In the genomic region with DNA sequence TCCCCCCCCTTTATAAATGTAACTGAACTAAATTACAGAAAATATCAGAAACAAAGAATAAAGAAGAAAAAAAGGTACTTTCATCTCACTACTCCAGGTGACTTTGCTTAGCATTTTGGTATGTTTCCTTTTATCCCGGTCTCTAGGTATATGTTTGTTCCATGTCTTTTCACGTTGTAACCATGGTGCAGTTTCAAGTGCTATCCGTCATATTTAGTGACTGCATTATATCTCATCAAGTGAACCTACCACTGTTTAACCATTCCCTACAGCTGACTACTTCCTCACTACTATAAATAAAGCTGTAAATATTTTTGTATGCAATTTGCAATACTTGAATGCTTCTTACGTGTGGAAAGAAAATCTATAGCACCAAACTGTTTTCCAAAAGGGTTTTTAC, we compare ENCODE assay signal across 8 cellular contexts. TPM values are rescaled to one million over a fixed set of nuclear protein-coding genes. Genes with fewer than 3 reads are reported as not detected.
DNase-seq lines count a peak whose midpoint lies in the region; ATAC-seq and TF ChIP-seq lines count a peak whose summit lies in the region.

No MANE protein-coding gene starts in this region.

- peaks cover 7% of the 10 kb centered on the region; the same call in 1 of the 2 replicates for H3K36me3 ChIP-seq in GM06990 (ENCODE audit: control insufficient read depth, insufficient read depth, low read length)
- H3K36me3 ChIP-seq in neural cell (ENCODE audit: insufficient read depth, low read length), result no peaks in the 10 kb centered on the region

- H2AFZ ChIP-seq in neural cell (ENCODE audit: low read depth, low read length), result no peak overlapping the region

- DNase-seq in GM06990 (ENCODE audit: extremely low read depth, insufficient read length) (no peak), NCI-H2029 (lab: John Stamatoyannopoulos, UW) (peak; percentile 52), ecto neural progenitor cell (ENCODE audit: low spot score) (no peak), NCI-H1930 (lab: John Stamatoyannopoulos, UW) (no peak), GDM1 (lab: John Stamatoyannopoulos, UW) (no peak)
- peak; percentile 20 for DNase-seq in central memory CD4-positive, alpha-beta T cell

- no peaks in the 10 kb centered on the region for H3K9me2 ChIP-seq in neural cell (ENCODE audit: insufficient read depth, low read length)

- H3K27me3 ChIP-seq in GM06990 (replicated peaks; ENCODE audit: control insufficient read depth, insufficient read depth, low read length) (no peaks in the 10 kb centered on the region), neural cell (ENCODE audit: insufficient read depth, low read depth, low read length) (no peaks in the 10 kb centered on the region)

- no peak for TF ChIP-seq EP300 in neural cell (conservative IDR thresholded peaks at IDR 0.05; ENCODE audit: poor library complexity, severe bottlenecking)

- H3K4me3 ChIP-seq in GM06990 (replicated peaks; ENCODE audit: low read depth, low read length) (peak overlapping the region; percentile 65), neural cell (ENCODE audit: low read length) (peak overlapping the region; percentile 72)

- TF ChIP-seq RAD21 in neural cell (conservative IDR thresholded peaks at IDR 0.05), result no peak

- no peaks in the 10 kb centered on the region for H4K20me1 ChIP-seq in neural cell (ENCODE audit: insufficient read depth)

- no peak for TF ChIP-seq CTCF in GM06990 (IDR thresholded peaks at IDR 0.05; ENCODE audit: insufficient read depth, low read length, poor library complexity, severe bottlenecking)
- TF ChIP-seq CTCF in neural cell (IDR thresholded peaks at IDR 0.05; ENCODE audit: poor library complexity, severe bottlenecking), result no peak

- H3K4me2 ChIP-seq in neural cell (ENCODE audit: low read length), result peak overlapping the region; percentile 66

- H3K27ac ChIP-seq in neural cell (ENCODE audit: low read length), result no peak overlapping the region

- H3K79me2 ChIP-seq in neural cell (replicated peaks; ENCODE audit: insufficient read depth, low read length), result peaks cover 54% of the 10 kb centered on the region

- H3K9ac ChIP-seq in neural cell (ENCODE audit: low read length), result no peak overlapping the region

- no peak for ATAC-seq in HG03175 (IDR thresholded peaks at IDR 0.05; ENCODE audit: unreplicated experiment)

- H3F3A ChIP-seq in neural cell (ENCODE audit: insufficient read depth, low read length, poor library complexity, severe bottlenecking), result no peaks in the 10 kb centered on the region

- no peaks in the 10 kb centered on the region for H3K9me3 ChIP-seq in neural cell (ENCODE audit: low read length)

TF ChIP-seq in neural cell, 6 proteins besides CTCF, POLR2A, EP300 and RAD21:
- TF ChIP-seq SMC3 (conservative IDR thresholded peaks at IDR 0.05; ENCODE audit: poor library complexity) (no peak), TAF1 (IDR thresholded peaks at IDR 0.05; ENCODE audit: low read depth) (no peak), POLR2AphosphoS5 (IDR thresholded peaks at IDR 0.05) (no peak), REST (IDR thresholded peaks at IDR 0.05; ENCODE audit: borderline replicate concordance) (no peak), EZH2 (IDR thresholded peaks at IDR 0.05; ENCODE audit: borderline replicate concordance, insufficient read depth, low read length, poor library complexity, severe bottlenecking) (no peak), MXI1 (conservative IDR thresholded peaks at IDR 0.05; ENCODE audit: poor library complexity, severe bottlenecking) (no peak)

RNA-seq across cellular contexts. Expression of gene BTBD1, which starts 2.2 kb away (rescaled TPM):
- 153 and 156 TPM in 2 replicates for polyA plus RNA-seq in neural cell
- polyA minus RNA-seq in neural cell, result 147 and 152 TPM in 2 replicates

RNA-seq across cellular contexts. Expression of gene TM6SF1, which starts 42.6 kb away (rescaled TPM):
- 0.16 TPM in 1 of 2 replicates, not detected in the other for polyA plus RNA-seq in neural cell
- polyA minus RNA-seq in neural cell, result 0.49 and 1.5 TPM in 2 replicates

RNA-seq across cellular contexts. Expression of gene C15orf40, which starts 53.4 kb away (rescaled TPM):
- polyA plus RNA-seq in neural cell, result 17.2 and 23.4 TPM in 2 replicates
- polyA minus RNA-seq in neural cell, result 13.8 and 21.9 TPM in 2 replicates

Comparison
In these comparisons a context has a peak if more than half of its experiments do, and no peak if none do; other contexts are left out.
1. DNase-seq: peak in NCI-H2029 (single experiment) and central memory CD4-positive, alpha-beta T cell (single experiment); none in GM06990 (single experiment), ecto neural progenitor cell (single experiment), NCI-H1930 (0 of 2) and GDM1 (single experiment).